Comparison of ENCODE assay signal across 8 cellular contexts in genomic region chr2:111117666-111118454, GRCh38. TPM values are rescaled to one million over a fixed set of nuclear protein-coding genes. Genes with fewer than 3 reads are reported as not detected.
DNase-seq lines count a peak whose midpoint lies in the region; ATAC-seq and TF ChIP-seq lines count a peak whose summit lies in the region.

No MANE protein-coding gene starts in this region.

- no peak overlapping the region for H3T11ph ChIP-seq in H9 (ENCODE audit: low read length)

- H3K56ac ChIP-seq in H9 (ENCODE audit: insufficient read length, low read depth, low read length), result no peak overlapping the region

- no peak for TF ChIP-seq CTCF in H9 (conservative IDR thresholded peaks at IDR 0.05)

- peak overlapping the region in 1 of 3 experiments; percentile 62; a peak in 2 of 7 replicates for H3K27ac Mint-ChIP-seq in H9
- peak overlapping the region; percentile 27 for H3K27ac Mint-ChIP-seq in T-helper 17 cell
- peak overlapping the region; percentile 72 for H3K27ac Mint-ChIP-seq in stimulated activated effector memory CD8-positive, alpha-beta T cell treated with anti-CD3 and anti-CD28 coated beads, Interleukin-12 subunit alpha, Interleukin-12 subunit beta, amount 100 ng/mL, for 72 hours

- H3K27me3 Mint-ChIP-seq in H9 (ENCODE audit: low read depth) (peaks cover 50% of the 10 kb centered on the region), T-helper 17 cell (peaks cover 59% of the 10 kb centered on the region)

- H2BK15ac ChIP-seq in H9 (ENCODE audit: low read depth, low read length), result no peak overlapping the region

- no peak overlapping the region for H4K8ac ChIP-seq in H9 (replicated peaks; ENCODE audit: insufficient read length, low read depth, low read length)

- no peaks in the 10 kb centered on the region for H3K79me1 ChIP-seq in H9 (ENCODE audit: insufficient read depth, low read depth, low read length, poor library complexity, severe bottlenecking)

- H3K4me3 Mint-ChIP-seq in H9, result peak overlapping the region; percentile 57 to 86
- H3K4me3 Mint-ChIP-seq in T-helper 17 cell, result peak overlapping the region; percentile 94
- peak overlapping the region; percentile 93 for H3K4me3 Mint-ChIP-seq in stimulated activated effector memory CD8-positive, alpha-beta T cell treated with anti-CD3 and anti-CD28 coated beads, Interleukin-12 subunit alpha, Interleukin-12 subunit beta, amount 100 ng/mL, for 72 hours

- H2AK5ac ChIP-seq in H9 (ENCODE audit: insufficient read length, low read length), result no peak overlapping the region

- H3K9me3 ChIP-seq in H9 (ENCODE audit: control insufficient read depth, low read depth, low read length), result no peaks in the 10 kb centered on the region
- no peaks in the 10 kb centered on the region for H3K9me3 ChIP-seq in T-helper 17 cell (ENCODE audit: control insufficient read depth, low read length, poor library complexity, severe bottlenecking)

- no peak overlapping the region for H2BK12ac ChIP-seq in H9 (ENCODE audit: insufficient read length, low read depth, low read length)

- no peaks in the 10 kb centered on the region for H3K79me2 ChIP-seq in H9 (ENCODE audit: insufficient read depth, low read length)

- H3K4ac ChIP-seq in H9 (ENCODE audit: low read depth, low read length), result no peak overlapping the region

- DNase-seq in H9, result peak; percentile 36
- DNase-seq in T-helper 17 cell, result no peak
- peak; percentile 53 for DNase-seq in dermis blood vessel endothelial cell
- DNase-seq in lung microvascular endothelial cell (ENCODE audit: low read depth in 2 of 2), result peak; percentile 45 to 73
- no peak for DNase-seq in stimulated activated effector memory CD8-positive, alpha-beta T cell treated with anti-CD3 and anti-CD28 coated beads, Interleukin-12 subunit alpha, Interleukin-12 subunit beta, amount 100 ng/mL, for 72 hours (ENCODE audit: low spot score in 2 of 2)

- peak overlapping the region; percentile 84 for H3K4me2 ChIP-seq in H9 (ENCODE audit: insufficient read depth, insufficient read length, low read length)

- H3K36me3 Mint-ChIP-seq in H9 (ENCODE audit: insufficient read depth in 1 of 3, low read depth in 3 of 3), result no peaks in the 10 kb centered on the region; a peak in 2 of 7 replicates
- H3K36me3 Mint-ChIP-seq in T-helper 17 cell (ENCODE audit: low read depth), result no peaks in the 10 kb centered on the region
- peaks cover 54% of the 10 kb centered on the region for H3K36me3 Mint-ChIP-seq in stimulated activated effector memory CD8-positive, alpha-beta T cell treated with anti-CD3 and anti-CD28 coated beads, Interleukin-12 subunit alpha, Interleukin-12 subunit beta, amount 100 ng/mL, for 72 hours

- H2BK5ac ChIP-seq in H9 (ENCODE audit: insufficient read length, low read length), result no peak overlapping the region

- H3K4me1 Mint-ChIP-seq in H9 (peaks cover 23 to 29% of the 10 kb centered on the region in 2 experiments), T-helper 17 cell (peaks cover 30% of the 10 kb centered on the region)
- peaks cover 62% of the 10 kb centered on the region for H3K4me1 Mint-ChIP-seq in stimulated activated effector memory CD8-positive, alpha-beta T cell treated with anti-CD3 and anti-CD28 coated beads, Interleukin-12 subunit alpha, Interleukin-12 subunit beta, amount 100 ng/mL, for 72 hours

- no CpG with 5 or more reads among the region's 58 CpGs for WGBS in H9 (ENCODE audit: extremely low coverage, insufficient read length, low lambda C conversion rate)

- peaks cover 3 to 5% of the 10 kb centered on the region in 2 experiments; a peak in 4 of 5 replicates for H3K9me3 Mint-ChIP-seq in H9
- no peaks in the 10 kb centered on the region for H3K9me3 Mint-ChIP-seq in stimulated activated effector memory CD8-positive, alpha-beta T cell treated with anti-CD3 and anti-CD28 coated beads, Interleukin-12 subunit alpha, Interleukin-12 subunit beta, amount 100 ng/mL, for 72 hours

- no peak overlapping the region for H4K91ac ChIP-seq in H9 (ENCODE audit: insufficient read length, low read depth, low read length)

- no peaks in the 10 kb centered on the region for H3K4me1 ChIP-seq in H9 (ENCODE audit: insufficient read depth, low read length)

- H2BK20ac ChIP-seq in H9 (ENCODE audit: low read depth, low read length, poor library complexity, severe bottlenecking), result no peak overlapping the region

- H3K18ac ChIP-seq in H9 (ENCODE audit: insufficient read length, low read depth, low read length), result no peak overlapping the region

- no peak overlapping the region for H3K23ac ChIP-seq in H9 (ENCODE audit: insufficient read length, low read depth, low read length)

- H3K27me3 ChIP-seq in H9 (ENCODE audit: insufficient read depth, low read length), result peaks cover 30% of the 10 kb centered on the region

- no peak for ATAC-seq in T-helper 17 cell
- no peak for ATAC-seq in stimulated activated effector memory CD8-positive, alpha-beta T cell treated with anti-CD3 and anti-CD28 coated beads, Interleukin-12 subunit alpha, Interleukin-12 subunit beta, amount 100 ng/mL, for 72 hours
- ATAC-seq in HG02798 (IDR thresholded peaks at IDR 0.05; ENCODE audit: poor library complexity, unreplicated experiment), result no peak
- ATAC-seq in GM21717 (IDR thresholded peaks at IDR 0.05; ENCODE audit: unreplicated experiment), result no peak
- no peak for ATAC-seq in GM18909 (IDR thresholded peaks at IDR 0.05; ENCODE audit: poor library complexity, unreplicated experiment)

- no peak overlapping the region for H3K27ac ChIP-seq in H9 (ENCODE audit: insufficient read length, low read depth, low read length)

- peaks cover 48% of the 10 kb centered on the region for H3K23me2 ChIP-seq in H9 (ENCODE audit: insufficient read length, low read depth, low read length, poor library complexity, severe bottlenecking)

- peak overlapping the region; percentile 55; the same call in 1 of the 2 replicates for H3K14ac ChIP-seq in H9 (ENCODE audit: insufficient read depth, low read length)

- no peak overlapping the region for H2BK120ac ChIP-seq in H9 (ENCODE audit: low read depth, low read length, poor library complexity, severe bottlenecking)

- H4K5ac ChIP-seq in H9 (ENCODE audit: insufficient read length, low read depth, low read length), result no peak overlapping the region

- H2AFZ ChIP-seq in H9 (ENCODE audit: low read length), result no peak overlapping the region

- no peak overlapping the region for H3K9ac ChIP-seq in H9 (ENCODE audit: extremely low read depth, insufficient read length, low read length)

- no peaks in the 10 kb centered on the region for H4K20me1 ChIP-seq in H9 (ENCODE audit: control insufficient read depth, insufficient read depth, insufficient read length)

RNA-seq across cellular contexts. Expression of gene BCL2L11, which starts 2.9 kb away (rescaled TPM):
- 18.9 and 21.2 TPM in 2 replicates for total RNA-seq in H9 (2021)
- total RNA-seq in T-helper 17 cell, result 10 to 100 TPM; 29.5 to 47.2 TPM
- total RNA-seq in dermis blood vessel endothelial cell, result 18.9 and 27.3 TPM in 2 replicates
- 8.7 and 29.0 TPM in 2 replicates for total RNA-seq in lung microvascular endothelial cell

Comparison
In these comparisons a context has a peak if more than half of its experiments do, and no peak if none do; other contexts are left out.
1. DNase-seq: peak in H9 (single experiment), dermis blood vessel endothelial cell (single experiment) and lung microvascular endothelial cell (2 of 2); none in T-helper 17 cell (0 of 3) and stimulated activated effector memory CD8-positive, alpha-beta T cell treated with anti-CD3 and anti-CD28 coated beads, Interleukin-12 subunit alpha, Interleukin-12 subunit beta, amount 100 ng/mL, for 72 hours (0 of 2).
2. Peak in every context shown above with its lines, with median percentiles within 50 percentile points of each other: H3K4me3 Mint-ChIP-seq.